Comparison of ENCODE assay signal across 1 cellular context in genomic region chr6:112249489-112249888, GRCh38.
A peak's percentile ranks its signal among the peaks of the same experiment; 100 is the strongest.
TF ChIP-seq lines count a peak whose summit lies in the region.

No MANE protein-coding gene starts in this region.

TF ChIP-seq in endothelial cell of umbilical vein, 7 proteins besides CTCF, POLR2A, EP300 and RAD21:
- TF ChIP-seq GATA2 (IDR thresholded peaks at IDR 0.05; ENCODE audit: insufficient read depth, insufficient read length, low read depth, low read length) (peak; percentile 55), EZH2 (IDR thresholded peaks at IDR 0.05; ENCODE audit: borderline replicate concordance, low read depth, low read length, severe bottlenecking) (no peak), MAX (IDR thresholded peaks at IDR 0.05; ENCODE audit: insufficient read depth, insufficient read length) (no peak), JUN (IDR thresholded peaks at IDR 0.05; ENCODE audit: borderline replicate concordance, insufficient read depth, insufficient read length, low read depth) (peak; percentile 59), MYC (IDR thresholded peaks at IDR 0.05; ENCODE audit: low read depth, low read length) (no peak), POLR2AphosphoS5 (IDR thresholded peaks at IDR 0.05; ENCODE audit: insufficient read depth, low read depth, low read length) (no peak), FOS (IDR thresholded peaks at IDR 0.05; ENCODE audit: borderline replicate concordance, insufficient read depth, low read length) (peak; percentile 57)
